ENCODE assay signal across 8 cellular contexts in the genomic region with DNA sequence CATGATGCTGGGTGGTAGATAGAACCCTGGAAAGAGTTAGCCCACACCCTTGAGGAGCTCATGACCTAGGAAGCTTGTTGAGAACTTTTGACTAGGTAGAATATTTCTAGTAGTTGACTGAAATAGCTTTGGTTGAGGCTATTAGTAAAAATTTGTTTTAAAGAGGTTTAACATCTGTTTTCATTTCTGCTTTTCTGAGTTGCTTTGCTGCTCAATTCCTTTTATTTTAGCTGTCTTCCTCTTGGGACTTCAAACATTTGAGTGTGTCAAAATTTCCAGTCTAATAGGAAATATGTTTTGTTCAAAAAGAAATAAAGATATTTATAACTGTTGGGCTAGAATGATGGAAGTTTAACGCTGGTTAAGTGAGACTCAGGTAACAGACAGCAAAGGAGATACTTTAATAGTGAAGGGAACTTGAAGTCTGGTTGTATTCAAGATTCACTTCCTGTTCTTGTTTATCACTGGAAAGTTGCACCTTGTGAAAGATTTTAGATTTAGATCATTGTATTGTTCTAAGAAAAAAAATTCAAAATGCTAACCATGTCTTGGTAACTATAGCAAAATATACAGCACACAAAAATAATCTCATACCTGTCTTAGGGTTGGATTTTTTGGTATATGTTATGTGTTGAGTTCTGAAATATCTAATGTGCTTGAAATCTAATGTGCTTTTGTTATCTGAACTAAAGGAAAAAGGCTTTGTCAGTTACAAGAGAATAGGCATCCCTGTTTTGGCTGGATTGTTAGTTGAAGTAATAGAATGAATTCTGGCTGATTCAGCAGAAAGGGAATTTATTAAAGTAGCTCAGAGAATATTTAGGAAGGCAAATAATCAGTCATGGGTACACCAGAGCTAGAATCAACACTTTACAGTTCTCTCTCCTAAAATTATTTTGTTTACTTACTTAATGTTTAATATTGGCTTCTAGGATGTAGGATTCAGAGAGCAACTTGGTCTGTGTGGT. TPM values are rescaled to one million over a fixed set of nuclear protein-coding genes. Genes with fewer than 3 reads are reported as not detected.
DNase-seq lines count a peak whose midpoint lies in the region; ATAC-seq and TF ChIP-seq lines count a peak whose summit lies in the region.

No MANE protein-coding gene starts in this region.

- no peak for TF ChIP-seq CTCF in esophagus squamous epithelium (IDR thresholded peaks at IDR 0.05)
- TF ChIP-seq CTCF in BE2C (IDR thresholded peaks at IDR 0.05; ENCODE audit: low read depth, low read length) = no peak
- no peak for TF ChIP-seq CTCF in tibial artery (IDR thresholded peaks at IDR 0.05)

- H3K9me3 ChIP-seq in esophagus squamous epithelium (no peaks in the 10 kb centered on the region), BE2C (no peaks in the 10 kb centered on the region), tibial artery (no peaks in the 10 kb centered on the region)

- H3K4me3 ChIP-seq in esophagus squamous epithelium (no peak overlapping the region), BE2C (ENCODE audit: low read depth, low read length) (no peak overlapping the region), tibial artery (no peak overlapping the region)

- H3K36me3 ChIP-seq in esophagus squamous epithelium (peaks cover 0 to 5% (median 0%) of the 10 kb centered on the region in 3 donors), BE2C (no peaks in the 10 kb centered on the region; the same call in 1 of the 2 replicates), tibial artery (no peaks in the 10 kb centered on the region)

- peak in 1 of 4 donors; percentile 11 for TF ChIP-seq POLR2A in esophagus squamous epithelium (IDR thresholded peaks at IDR 0.05)

- ATAC-seq in GM19455 (IDR thresholded peaks at IDR 0.05; ENCODE audit: unreplicated experiment) = peak; percentile 79
- peak; percentile 49 for ATAC-seq in HG03442 (IDR thresholded peaks at IDR 0.05; ENCODE audit: unreplicated experiment)

- intact Hi-C loops in esophagus squamous epithelium (cut with DNase I) (no loop called here), tibial artery (cut with DNase I; ENCODE audit: low total_unique reads) (no loop called here)

- 36 to 54% methylated on average over 1 of the region's 1 CpG for WGBS in esophagus squamous epithelium, 2 donors

- H3K27ac ChIP-seq in esophagus squamous epithelium = peak overlapping the region; percentile 24 to 78 (median 67)
- H3K27ac ChIP-seq in tibial artery = peak overlapping the region in 1 of 2 donors; percentile 56

- H3K4me1 ChIP-seq in esophagus squamous epithelium = peaks cover 12 to 84% (median 34%) of the 10 kb centered on the region in 3 donors
- peaks cover 6% of the 10 kb centered on the region for H3K4me1 ChIP-seq in BE2C
- H3K4me1 ChIP-seq in tibial artery = peaks cover 0 to 44% (median 15%) of the 10 kb centered on the region in 4 donors

- no peaks in the 10 kb centered on the region for H3K27me3 ChIP-seq in esophagus squamous epithelium
- no peaks in the 10 kb centered on the region for H3K27me3 ChIP-seq in BE2C
- H3K27me3 ChIP-seq in tibial artery = no peaks in the 10 kb centered on the region

- peak; percentile 83 for DNase-seq in CD1c-positive myeloid dendritic cell (ENCODE audit: extremely low spot score)
- no peak for DNase-seq in esophagus squamous epithelium (lab: John Stamatoyannopoulos, UW)
- no peak for DNase-seq in BE2C
- no peak for DNase-seq in GM19240 (ENCODE audit: insufficient read length, low spot score)
- DNase-seq in DMS153 treated with DMSO at 0.1 percent for 48 hours (lab: John Stamatoyannopoulos, UW; ENCODE audit: unreplicated experiment) = no peak
- no peak for DNase-seq in tibial artery

RNA-seq across cellular contexts. Expression of gene GPR18, which starts 24.4 kb away (rescaled TPM):
- total RNA-seq in esophagus squamous epithelium = under 1 TPM in 1 of 4 donors, not detected in 3; 0.19 TPM
- not detected for polyA plus RNA-seq in BE2C (2012; ENCODE audit: insufficient read depth, insufficient read length, low read depth)

RNA-seq across cellular contexts. Expression of gene GPR183, which starts 24.7 kb away (rescaled TPM):
- 1 to 10 TPM in 3 of 4 donors, under 1 TPM in 1; 0.53 to 9.5 (median 3.2) TPM for total RNA-seq in esophagus squamous epithelium
- not detected for polyA plus RNA-seq in BE2C (2012; ENCODE audit: insufficient read depth, insufficient read length, low read depth)
